ENCODE assay signal across 19 cellular contexts in genomic region chr1:150226486-150226885, GRCh38. TPM values are rescaled to one million over a fixed set of nuclear protein-coding genes. Genes with fewer than 3 reads are reported as not detected.
"Had no signal": no experiment of that assay in that cellular context is flagged by ENCODE, and none has a peak within 500 bp of the region (broad histone marks: within the 10 kb centered on the region; RNA-seq: fewer than 3 reads in every experiment).

No MANE protein-coding gene starts in this region.

- ATAC-seq: pancreas had no signal

- H3K4me1 ChIP-seq: esophagus squamous epithelium, pancreas, sigmoid colon, thyroid gland had no signal

- FAIRE-seq: colon, pancreas, urothelium cell line had no signal

- H3K9me3 Mint-ChIP-seq: activated CD4-positive, alpha-beta T cell treated with anti-CD3 and anti-CD28 coated beads, Interleukin-2, amount 10 ng/mL, durations not matched to agents 7 days and 5 days had no signal

- H3K27me3 Mint-ChIP-seq: activated CD4-positive, alpha-beta T cell treated with anti-CD3 and anti-CD28 coated beads, Interleukin-2, amount 10 ng/mL, durations not matched to agents 7 days and 5 days had no signal

- DNase-seq: activated CD4-positive, alpha-beta T cell treated with anti-CD3 and anti-CD28 coated beads, Interleukin-2, amount 10 ng/mL, durations not matched to agents 7 days and 5 days; activated CD4-positive, CD25-positive, alpha-beta regulatory T cell; activated naive CD4-positive, alpha-beta T cell; amniotic stem cell; esophagus squamous epithelium; islet precursor cell; midbrain; pancreas; sigmoid colon; spleen; thyroid gland had no signal

- H2AFZ ChIP-seq: hepatocyte had no signal

- H3K4me3 ChIP-seq: esophagus squamous epithelium, hepatocyte, lung, pancreas, sigmoid colon, spleen, thyroid gland had no signal

- H3K4me2 ChIP-seq: hepatocyte had no signal

- H3K27me3 ChIP-seq: esophagus squamous epithelium, hepatocyte, pancreas, sigmoid colon, spleen, thyroid gland had no signal

- H3K4me3 Mint-ChIP-seq: activated CD4-positive, alpha-beta T cell treated with anti-CD3 and anti-CD28 coated beads, Interleukin-2, amount 10 ng/mL, durations not matched to agents 7 days and 5 days had no signal

- H3K27ac Mint-ChIP-seq: activated CD4-positive, alpha-beta T cell treated with anti-CD3 and anti-CD28 coated beads, Interleukin-2, amount 10 ng/mL, durations not matched to agents 7 days and 5 days had no signal

- H3K27ac ChIP-seq: esophagus squamous epithelium, hepatocyte, pancreas, sigmoid colon, thyroid gland had no signal

- H3K9me3 ChIP-seq: esophagus squamous epithelium, pancreas, sigmoid colon, spleen, thyroid gland had no signal

RNA-seq across cellular contexts. Expression of gene CA14, which starts 31.1 kb away (rescaled TPM):
- total RNA-seq: activated CD4-positive, alpha-beta T cell treated with anti-CD3 and anti-CD28 coated beads, Interleukin-2, amount 10 ng/mL, durations not matched to agents 7 days and 5 days; esophagus squamous epithelium; fibroblast of villous mesenchyme; glomerular endothelial cell; myocyte; spleen; T-helper 2 cell treated with Interferon-gamma antibody and Interleukin-4, amounts not matched to agents 100 ng/mL and 5 ng/mL, for 36 hours had no signal
- polyA plus RNA-seq: spleen had no signal
